14 cellular contexts compared by ENCODE assay signal in genomic region chr1:6899621-6900020, GRCh38.
DNase-seq lines count a peak whose midpoint lies in the region; ATAC-seq and TF ChIP-seq lines count a peak whose summit lies in the region.
"Had no signal": no experiment of that assay in that cellular context is flagged by ENCODE, and none has a peak within 500 bp of the region (broad histone marks: within the 10 kb centered on the region; RNA-seq: fewer than 3 reads in every experiment).

No MANE protein-coding gene starts in this region.

- H3K4me3 ChIP-seq in LNCaP clone FGC (ENCODE audit: low read depth, low read length), result no peak overlapping the region
- H3K4me3 ChIP-seq in colonic mucosa, result no peak overlapping the region
- H3K4me3 ChIP-seq in transverse colon, result no peak overlapping the region
- H3K4me3 ChIP-seq: BLaER1 treated with 17β-estradiol and CSF1 and Interleukin-3, amounts not matched to agents 10 nM and 100 nM; GM23338 had no signal

- TF ChIP-seq CTCF in LNCaP clone FGC (IDR thresholded peaks at IDR 0.05; ENCODE audit: control insufficient read depth, extremely low read depth, insufficient read depth) (no peak), colonic mucosa (IDR thresholded peaks at IDR 0.05) (no peak), transverse colon (IDR thresholded peaks at IDR 0.05) (no peak)

- H3K9me3 Mint-ChIP-seq in activated CD8-positive, alpha-beta memory T cell treated with anti-CD3 and anti-CD28 coated beads, Interleukin-2, amount 10 ng/mL, durations not matched to agents 7 days and 5 days (ENCODE audit: low read depth), result no peaks in the 10 kb centered on the region
- H3K9me3 Mint-ChIP-seq: CD4-positive, alpha-beta T cell; GM23338; IgD-negative memory B cell had no signal

- H3K36me3 Mint-ChIP-seq in activated CD8-positive, alpha-beta memory T cell treated with anti-CD3 and anti-CD28 coated beads, Interleukin-2, amount 10 ng/mL, durations not matched to agents 7 days and 5 days, result no peaks in the 10 kb centered on the region
- H3K36me3 Mint-ChIP-seq: IgD-negative memory B cell had no signal

- H3K4me3 Mint-ChIP-seq in activated CD8-positive, alpha-beta memory T cell treated with anti-CD3 and anti-CD28 coated beads, Interleukin-2, amount 10 ng/mL, durations not matched to agents 7 days and 5 days, result no peak overlapping the region
- H3K4me3 Mint-ChIP-seq: CD4-positive, alpha-beta T cell; GM23338; IgD-negative memory B cell had no signal

- H3K36me3 ChIP-seq in colonic mucosa (no peaks in the 10 kb centered on the region), transverse colon (no peaks in the 10 kb centered on the region)

- peaks cover 3% of the 10 kb centered on the region for H3K4me1 Mint-ChIP-seq in activated CD8-positive, alpha-beta memory T cell treated with anti-CD3 and anti-CD28 coated beads, Interleukin-2, amount 10 ng/mL, durations not matched to agents 7 days and 5 days

- H3K4me1 ChIP-seq in colonic mucosa (peaks cover 4% of the 10 kb centered on the region), transverse colon (peaks cover 0 to 11% (median 6%) of the 10 kb centered on the region in 4 donors)

- no peak for ATAC-seq in activated CD8-positive, alpha-beta memory T cell treated with anti-CD3 and anti-CD28 coated beads, Interleukin-2, amount 10 ng/mL, durations not matched to agents 7 days and 5 days
- ATAC-seq in HG02885 (IDR thresholded peaks at IDR 0.05; ENCODE audit: poor library complexity, unreplicated experiment), result no peak
- ATAC-seq in GM18519 (IDR thresholded peaks at IDR 0.05; ENCODE audit: low FRiP score, unreplicated experiment), result no peak
- ATAC-seq: GM23338 had no signal

- H3K27me3 ChIP-seq in colonic mucosa (no peaks in the 10 kb centered on the region), transverse colon (no peaks in the 10 kb centered on the region)
- H3K27me3 ChIP-seq: BLaER1 treated with 17β-estradiol and CSF1 and Interleukin-3, amounts not matched to agents 10 nM and 100 nM had no signal

- 44 to 52% methylated on average over 4 of the region's 4 CpGs for WGBS in transverse colon (ENCODE audit: low coverage in 1 of 2), 2 donors

- CTCF ChIA-PET in activated CD8-positive, alpha-beta memory T cell treated with anti-CD3 and anti-CD28 coated beads, Interleukin-2, amount 10 ng/mL, durations not matched to agents 7 days and 5 days (lab: Charles Lee), result no interaction called here

- no peaks in the 10 kb centered on the region for H3K9me3 ChIP-seq in colonic mucosa
- H3K9me3 ChIP-seq in transverse colon, result no peaks in the 10 kb centered on the region
- H3K9me3 ChIP-seq: BLaER1 treated with 17β-estradiol and CSF1 and Interleukin-3, amounts not matched to agents 10 nM and 100 nM had no signal

- H3K27ac ChIP-seq in colonic mucosa (peak overlapping the region; percentile 39), transverse colon (peak overlapping the region in 3 of 4 donors; percentile 32 to 59 (median 50))
- H3K27ac ChIP-seq: BLaER1 treated with 17β-estradiol and CSF1 and Interleukin-3, amounts not matched to agents 10 nM and 100 nM had no signal

- H3K27me3 Mint-ChIP-seq in activated CD8-positive, alpha-beta memory T cell treated with anti-CD3 and anti-CD28 coated beads, Interleukin-2, amount 10 ng/mL, durations not matched to agents 7 days and 5 days, result no peaks in the 10 kb centered on the region
- H3K27me3 Mint-ChIP-seq: CD4-positive, alpha-beta T cell; IgD-negative memory B cell had no signal

- H3K27ac Mint-ChIP-seq in activated CD8-positive, alpha-beta memory T cell treated with anti-CD3 and anti-CD28 coated beads, Interleukin-2, amount 10 ng/mL, durations not matched to agents 7 days and 5 days, result no peak overlapping the region
- H3K27ac Mint-ChIP-seq: CD4-positive, alpha-beta T cell; GM23338; IgD-negative memory B cell had no signal

- in situ Hi-C loops in transverse colon (cut with MboI; ENCODE audit: low pct_ligation_motif_present in 1 of 4, low pct_unique_long_range_greater_than_20kb in 1 of 4, low sequenced_read_pairs in 3 of 4), result loop anchor here in 2 of 4 donors (10.0 to 25.0 kb wide), 2 partner anchors 95 to 162 kb away; no protein-coding TSS in a partner anchor

- H3K9ac ChIP-seq in colonic mucosa (ENCODE audit: low read depth in 2 of 2, low read length in 2 of 2), result peak overlapping the region in 1 of 2 donors; percentile 30
- H3K9ac ChIP-seq: BLaER1 treated with 17β-estradiol and CSF1 and Interleukin-3, amounts not matched to agents 10 nM and 100 nM had no signal

- DNase-seq in NCI-H510A treated with DMSO at 0.1 percent for 48 hours (lab: John Stamatoyannopoulos, UW) (peak; percentile 84), NCI-H510A (lab: John Stamatoyannopoulos, UW) (no peak), LNCaP clone FGC (ENCODE audit: low read depth) (peak; percentile 70), colonic mucosa (peak; percentile 36), transverse colon (no peak)
- no peak for DNase-seq in activated CD8-positive, alpha-beta memory T cell treated with anti-CD3 and anti-CD28 coated beads, Interleukin-2, amount 10 ng/mL, durations not matched to agents 7 days and 5 days
- DNase-seq: 8988T; CD4-positive, alpha-beta T cell; H7 had no signal

- intact Hi-C loops in colonic mucosa (cut with DNase I) (loop anchor here (10.0 kb wide), 1 partner anchor 175 kb away; no protein-coding TSS in a partner anchor), transverse colon (cut with DNase I; ENCODE audit: low total_unique reads) (loop anchor here (10.0 kb wide), 1 partner anchor 175 kb away; no protein-coding TSS in a partner anchor)

- no peak for TF ChIP-seq EP300 in transverse colon (IDR thresholded peaks at IDR 0.05; ENCODE audit: low read depth)

- TF ChIP-seq POLR2A in transverse colon (IDR thresholded peaks at IDR 0.05), result no peak

Comparison
In these comparisons a context has a peak if more than half of its experiments do, and no peak if none do; other contexts are left out.
1. DNase-seq: peak in NCI-H510A treated with DMSO at 0.1 percent for 48 hours (single experiment), LNCaP clone FGC (single experiment) and colonic mucosa (single experiment); none in NCI-H510A (single experiment), transverse colon (single experiment) and activated CD8-positive, alpha-beta memory T cell treated with anti-CD3 and anti-CD28 coated beads, Interleukin-2, amount 10 ng/mL, durations not matched to agents 7 days and 5 days (single experiment).